1 cellular context compared by ENCODE assay signal in genomic region chr14:95157987-95158712, GRCh38.
TF ChIP-seq lines count a peak whose summit lies in the region.

No MANE protein-coding gene starts in this region.

TF ChIP-seq in GM12878, 131 proteins besides CTCF, POLR2A, EP300 and RAD21 (continued from another document):
- TF ChIP-seq, protein P1, sequence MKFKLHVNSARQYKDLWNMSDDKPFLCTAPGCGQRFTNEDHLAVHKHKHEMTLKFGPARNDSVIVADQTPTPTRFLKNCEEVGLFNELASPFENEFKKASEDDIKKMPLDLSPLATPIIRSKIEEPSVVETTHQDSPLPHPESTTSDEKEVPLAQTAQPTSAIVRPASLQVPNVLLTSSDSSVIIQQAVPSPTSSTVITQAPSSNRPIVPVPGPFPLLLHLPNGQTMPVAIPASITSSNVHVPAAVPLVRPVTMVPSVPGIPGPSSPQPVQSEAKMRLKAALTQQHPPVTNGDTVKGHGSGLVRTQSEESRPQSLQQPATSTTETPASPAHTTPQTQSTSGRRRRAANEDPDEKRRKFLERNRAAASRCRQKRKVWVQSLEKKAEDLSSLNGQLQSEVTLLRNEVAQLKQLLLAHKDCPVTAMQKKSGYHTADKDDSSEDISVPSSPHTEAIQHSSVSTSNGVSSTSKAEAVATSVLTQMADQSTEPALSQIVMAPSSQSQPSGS (IDR thresholded peaks at IDR 0.05; ENCODE audit: low read length), result peak; percentile 27; the same call in 1 of the 2 replicates
